ENCODE assay signal across 8 cellular contexts in genomic region chr1:231625975-231626534, GRCh38. TPM values are rescaled to one million over a fixed set of nuclear protein-coding genes. Genes with fewer than 3 reads are reported as not detected.
A peak's percentile ranks its signal among the peaks of the same experiment; 100 is the strongest.
DNase-seq lines count a peak whose midpoint lies in the region; ATAC-seq and TF ChIP-seq lines count a peak whose summit lies in the region.

No MANE protein-coding gene starts in this region.

- no peak for TF ChIP-seq CTCF in colonic mucosa (IDR thresholded peaks at IDR 0.05)
- TF ChIP-seq CTCF in neural crest cell (conservative IDR thresholded peaks at IDR 0.05) = no peak

- no peaks in the 10 kb centered on the region for H3K27me3 ChIP-seq in CD4-positive, alpha-beta memory T cell (ENCODE audit: insufficient read depth, low read length)
- no peaks in the 10 kb centered on the region for H3K27me3 ChIP-seq in MG63
- no peaks in the 10 kb centered on the region for H3K27me3 ChIP-seq in colonic mucosa

- H3K36me3 Mint-ChIP-seq in CD4-positive, alpha-beta memory T cell = peaks cover 0 to 7% of the 10 kb centered on the region in 2 donors
- no peaks in the 10 kb centered on the region for H3K36me3 Mint-ChIP-seq in neural crest cell (ENCODE audit: low read depth)

- H3K27me3 Mint-ChIP-seq in CD4-positive, alpha-beta memory T cell = peaks cover under 1 to 2% of the 10 kb centered on the region in 2 donors
- H3K27me3 Mint-ChIP-seq in neural crest cell (ENCODE audit: low read depth) = peaks cover 2% of the 10 kb centered on the region

- peak overlapping the region; percentile 94 to 100 (median 96) for H3K4me3 Mint-ChIP-seq in CD4-positive, alpha-beta memory T cell
- H3K4me3 Mint-ChIP-seq in neural crest cell = peak overlapping the region; percentile 96

- peaks cover 20 to 46% (median 32%) of the 10 kb centered on the region in 4 donors for H3K4me1 Mint-ChIP-seq in CD4-positive, alpha-beta memory T cell
- peaks cover 37% of the 10 kb centered on the region for H3K4me1 Mint-ChIP-seq in neural crest cell

- DNase-seq in CD4-positive, alpha-beta memory T cell = no peak
- DNase-seq in MG63 (no peak), colonic mucosa (peak; percentile 26), neural crest cell (ENCODE audit: low read depth, low spot score) (no peak), HEK293T (ENCODE audit: extremely low spot score) (no peak), NCI-H1417 treated with DMSO at 0.1 percent for 48 hours (lab: John Stamatoyannopoulos, UW) (no peak)

- CTCF ChIA-PET in CD4-positive, alpha-beta memory T cell (lab: Charles Lee; ENCODE audit: partially characterized antibody) = interaction anchor here (0.5 to 3.7 kb wide), 6 partner anchors 9 to 269 kb away, joined by 3 to 10 read pairs (median 4); no protein-coding TSS in a partner anchor
- CTCF ChIA-PET in HEK293T (lab: Yijun Ruan, JAX) = interaction anchor here (0.6 kb wide), 3 partner anchors 19 to 754 kb away, joined by 3 read pairs; no protein-coding TSS in a partner anchor

- peak overlapping the region in 1 of 2 donors; percentile 79 for H3K9ac ChIP-seq in colonic mucosa (ENCODE audit: low read depth in 2 of 2, low read length in 2 of 2)

- POLR2A ChIA-PET in CD4-positive, alpha-beta memory T cell (lab: Charles Lee; ENCODE audit: partially characterized antibody) = interaction anchor here (1.6 to 2.5 kb wide), 5 partner anchors 13 to 288 kb away, joined by 4 to 22 read pairs (median 6); partner anchors contain the start of genes EGLN1, EXOC8 and SPRTN
- POLR2A ChIA-PET in HEK293T (lab: Yijun Ruan, JAX) = interaction anchor here (1.0 to 1.5 kb wide), 4 partner anchors 8 to 288 kb away, joined by 3 to 7 read pairs (median 4); partner anchors contain the start of genes EXOC8 and SPRTN

- ATAC-seq in GM18858 (IDR thresholded peaks at IDR 0.05; ENCODE audit: unreplicated experiment) (no peak), GM21447 (IDR thresholded peaks at IDR 0.05; ENCODE audit: unreplicated experiment) (no peak)

- no peaks in the 10 kb centered on the region for H3K9me3 ChIP-seq in CD4-positive, alpha-beta memory T cell (ENCODE audit: control insufficient read depth in 1 of 2, low read length in 2 of 2)
- H3K9me3 ChIP-seq in MG63 (peaks cover 3% of the 10 kb centered on the region), colonic mucosa (no peaks in the 10 kb centered on the region)

- intact Hi-C loops in CD4-positive, alpha-beta memory T cell (cut with micrococcal nuclease) = loop anchor here (1.0 to 5.0 kb wide), 2 partner anchors 14 to 1001 kb away; no protein-coding TSS in a partner anchor
- intact Hi-C loops in colonic mucosa (cut with DNase I) = no loop called here

- no peaks in the 10 kb centered on the region for H3K36me3 ChIP-seq in CD4-positive, alpha-beta memory T cell (ENCODE audit: insufficient read depth, low read length)
- H3K36me3 ChIP-seq in MG63 (no peaks in the 10 kb centered on the region), colonic mucosa (no peaks in the 10 kb centered on the region)

- peak overlapping the region; percentile 91 to 98 (median 96) for H3K27ac Mint-ChIP-seq in CD4-positive, alpha-beta memory T cell
- H3K27ac Mint-ChIP-seq in neural crest cell (ENCODE audit: unreplicated experiment) = peak overlapping the region; percentile 96

- peak overlapping the region; percentile 43 to 79 for H3K4me3 ChIP-seq in CD4-positive, alpha-beta memory T cell (ENCODE audit: low read length in 2 of 2)
- H3K4me3 ChIP-seq in MG63 (peak overlapping the region; percentile 60), colonic mucosa (peak overlapping the region; percentile 85)

- no peaks in the 10 kb centered on the region for H3K9me3 Mint-ChIP-seq in CD4-positive, alpha-beta memory T cell
- peaks cover 4% of the 10 kb centered on the region for H3K9me3 Mint-ChIP-seq in neural crest cell

- peaks cover 32% of the 10 kb centered on the region for H3K4me1 ChIP-seq in CD4-positive, alpha-beta memory T cell (ENCODE audit: insufficient read depth, low read length)
- H3K4me1 ChIP-seq in colonic mucosa = no peaks in the 10 kb centered on the region

- H3K27ac ChIP-seq in CD4-positive, alpha-beta memory T cell (ENCODE audit: low read depth, low read length) = peak overlapping the region; percentile 63
- H3K27ac ChIP-seq in colonic mucosa = no peak overlapping the region

TF ChIP-seq in HEK293T, 16 proteins besides CTCF, POLR2A, EP300 and RAD21:
- TF ChIP-seq PKNOX1 (IDR thresholded peaks at IDR 0.05) = no peak
- no peak for TF ChIP-seq LEF1 (IDR thresholded peaks at IDR 0.05; ENCODE audit: borderline replicate concordance)
- TF ChIP-seq NFRKB (IDR thresholded peaks at IDR 0.05) = no peak
- TF ChIP-seq FOXK2 (IDR thresholded peaks at IDR 0.05) = no peak
- no peak for TF ChIP-seq SP1 (IDR thresholded peaks at IDR 0.05)
- TF ChIP-seq CTBP1 (IDR thresholded peaks at IDR 0.05; ENCODE audit: borderline replicate concordance) = no peak

RNA-seq across cellular contexts. Expression of gene DISC1, which starts 0.5 kb away (rescaled TPM):
- 10 to 100 TPM; 15.5 to 18.0 TPM for total RNA-seq in CD4-positive, alpha-beta memory T cell
- polyA plus RNA-seq in CD4-positive, alpha-beta memory T cell = 1 to 10 TPM; 1.9 to 4.5 TPM
- 2.8 and 3.5 TPM in 2 replicates for total RNA-seq in MG63 (2014; rRNA removed; shearing (Covaris generic); ENCODE audit: low replicate concordance)
- total RNA-seq in colonic mucosa (1 to 10 TPM; 3.4 to 5.3 TPM), neural crest cell (11.6 and 13.7 TPM in 2 replicates)
